Comparison of ENCODE assay signal across 20 cellular contexts in genomic region chr10:1137499-1138163, GRCh38.
"Had no signal": no experiment of that assay in that cellular context is flagged by ENCODE, and none has a peak within 500 bp of the region (broad histone marks: within the 10 kb centered on the region; RNA-seq: fewer than 3 reads in every experiment).

No MANE protein-coding gene starts in this region.

- H3K27me3 ChIP-seq: esophagus squamous epithelium, gastroesophageal sphincter, left lung, neural progenitor cell had no signal

- H3K4me1 Mint-ChIP-seq: memory B cell, mesothelial cell of epicardium had no signal

- ATAC-seq: effector memory CD8-positive, alpha-beta T cell; gastroesophageal sphincter; left lung; lower lobe of right lung; natural killer cell; psoas muscle had no signal

- H3K27ac ChIP-seq: epithelial cell of prostate, esophagus squamous epithelium, gastroesophageal sphincter, left lung, lower lobe of right lung, neural progenitor cell, parathyroid adenoma, psoas muscle had no signal

- H3K36me3 ChIP-seq: lower lobe of right lung, neural progenitor cell had no signal

- DNase-seq: effector memory CD8-positive, alpha-beta T cell; esophagus squamous epithelium; foreskin fibroblast; glutamatergic neuron; left lung; lower lobe of right lung; natural killer cell; nucleus accumbens; psoas muscle; small intestine; stimulated activated CD4-positive, alpha-beta T cell treated with anti-CD3 and anti-CD28 coated beads, Interleukin-12 subunit alpha, Interleukin-12 subunit beta, amount 100 ng/mL, for 4 hours; stimulated activated naive CD4-positive, alpha-beta T cell treated with Interleukin-2 at 50 U/mL for 16 hours; trophoblast cell had no signal

- H3K36me3 Mint-ChIP-seq: neural progenitor cell had no signal

- H3K4me1 ChIP-seq: esophagus squamous epithelium, gastroesophageal sphincter, left lung, lower lobe of right lung, parathyroid adenoma, psoas muscle had no signal

- H3K4me3 Mint-ChIP-seq: dendritic cell treated with granulocyte-macrophage colony-stimulating factor and Interleukin-4, amounts not matched to agents 40 ng/mL and 50 ng/mL, for 4 days; effector memory CD8-positive, alpha-beta T cell; memory B cell; mesothelial cell of epicardium; natural killer cell; neural progenitor cell had no signal

- H3K4me3 ChIP-seq: esophagus squamous epithelium, gastroesophageal sphincter, left lung, lower lobe of right lung, neural progenitor cell, psoas muscle had no signal

- H3K27ac Mint-ChIP-seq: dendritic cell treated with granulocyte-macrophage colony-stimulating factor and Interleukin-4, amounts not matched to agents 40 ng/mL and 50 ng/mL, for 4 days; effector memory CD8-positive, alpha-beta T cell; memory B cell; mesothelial cell of epicardium; natural killer cell; neural progenitor cell had no signal
